In the genomic region with DNA sequence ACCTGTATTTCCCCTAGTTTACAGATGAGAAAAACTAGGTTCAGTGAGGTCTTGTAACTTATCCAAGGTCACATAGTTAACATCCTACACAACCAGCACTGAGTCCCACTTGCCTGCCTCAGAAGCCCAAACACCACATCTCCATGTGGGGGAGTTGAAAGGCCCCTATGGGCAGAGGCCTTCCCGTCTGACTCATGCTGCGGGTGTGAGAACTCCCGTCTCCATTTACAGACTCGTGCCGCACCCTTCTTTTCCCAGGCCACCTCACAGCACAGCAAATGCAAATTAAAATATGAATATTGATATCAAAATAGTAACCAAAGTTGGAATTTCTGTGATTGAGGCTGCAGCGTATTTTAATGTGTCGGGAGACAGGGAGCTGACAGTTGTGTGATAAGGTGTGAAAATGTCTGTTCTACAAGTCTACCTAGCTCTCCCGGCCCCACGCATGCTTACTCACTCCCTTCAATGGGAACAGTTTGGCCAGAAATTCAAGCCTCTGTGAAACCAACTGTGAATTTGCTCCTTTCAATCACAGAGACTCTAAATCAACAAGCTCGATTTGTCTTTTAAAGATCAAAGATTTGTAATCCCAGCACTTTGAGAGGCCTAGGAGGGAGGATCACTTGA, we compare ENCODE assay signal across 20 cellular contexts.
DNase-seq lines count a peak whose midpoint lies in the region; ATAC-seq and TF ChIP-seq lines count a peak whose summit lies in the region.
"Had no signal": no experiment of that assay in that cellular context is flagged by ENCODE, and none has a peak within 500 bp of the region (broad histone marks: within the 10 kb centered on the region; RNA-seq: fewer than 3 reads in every experiment).

No MANE protein-coding gene starts in this region.

- H3K36me3 Mint-ChIP-seq in activated CD8-positive, alpha-beta memory T cell treated with anti-CD3 and anti-CD28 coated beads, Interleukin-2, amount 10 ng/mL, durations not matched to agents 7 days and 5 days, result no peaks in the 10 kb centered on the region

- H3K27ac Mint-ChIP-seq in activated CD8-positive, alpha-beta memory T cell treated with anti-CD3 and anti-CD28 coated beads, Interleukin-2, amount 10 ng/mL, durations not matched to agents 7 days and 5 days, result no peak overlapping the region
- H3K27ac Mint-ChIP-seq: nephron had no signal

- no peaks in the 10 kb centered on the region for H3K9me3 ChIP-seq in spleen
- H3K9me3 ChIP-seq: BLaER1 treated with 17β-estradiol and CSF1 and Interleukin-3, amounts not matched to agents 10 nM and 100 nM had no signal

- no peak overlapping the region for H3K4me3 Mint-ChIP-seq in activated CD8-positive, alpha-beta memory T cell treated with anti-CD3 and anti-CD28 coated beads, Interleukin-2, amount 10 ng/mL, durations not matched to agents 7 days and 5 days
- H3K4me3 Mint-ChIP-seq: nephron had no signal

- no peak overlapping the region for H3K4me3 ChIP-seq in spleen
- H3K4me3 ChIP-seq: BLaER1 treated with 17β-estradiol and CSF1 and Interleukin-3, amounts not matched to agents 10 nM and 100 nM; lung; PC-9 had no signal

- CTCF ChIA-PET in activated CD8-positive, alpha-beta memory T cell treated with anti-CD3 and anti-CD28 coated beads, Interleukin-2, amount 10 ng/mL, durations not matched to agents 7 days and 5 days (lab: Charles Lee), result no interaction called here

- H3K4me1 ChIP-seq in foreskin keratinocyte, result no peaks in the 10 kb centered on the region
- H3K4me1 ChIP-seq in spleen, result no peaks in the 10 kb centered on the region

- H3K27me3 Mint-ChIP-seq in activated CD8-positive, alpha-beta memory T cell treated with anti-CD3 and anti-CD28 coated beads, Interleukin-2, amount 10 ng/mL, durations not matched to agents 7 days and 5 days, result no peaks in the 10 kb centered on the region

- 93 to 97% (median 95%) methylated on average over 10 of the region's 10 CpGs for WGBS in spleen, 5 donors

- no peaks in the 10 kb centered on the region for H3K9me3 Mint-ChIP-seq in activated CD8-positive, alpha-beta memory T cell treated with anti-CD3 and anti-CD28 coated beads, Interleukin-2, amount 10 ng/mL, durations not matched to agents 7 days and 5 days (ENCODE audit: low read depth)
- H3K9me3 Mint-ChIP-seq: nephron had no signal

- H3K36me3 ChIP-seq in spleen, result peaks cover 0 to 95% (median 10%) of the 10 kb centered on the region in 6 donors

- DNase-seq in activated CD8-positive, alpha-beta memory T cell treated with anti-CD3 and anti-CD28 coated beads, Interleukin-2, amount 50 U/mL, for 48 hours, result peak; percentile 34
- DNase-seq in activated CD8-positive, alpha-beta memory T cell treated with anti-CD3 and anti-CD28 coated beads, Interleukin-2, amount 10 ng/mL, durations not matched to agents 7 days and 5 days, result no peak
- peak; percentile 83 for DNase-seq in amniotic epithelial cell (ENCODE audit: low read depth)
- DNase-seq in foreskin keratinocyte, result no peak
- DNase-seq in spleen, result peak; percentile 14
- DNase-seq in nucleus accumbens (lab: John Stamatoyannopoulos, UW), result no peak
- DNase-seq: activated CD4-positive, alpha-beta T cell treated with anti-CD3 and anti-CD28 coated beads, Interleukin-2, amount 50 U/mL, for 48 hours; dermis blood vessel endothelial cell; DMS53; MV-4-11; NCI-H2081 treated with DMSO at 0.1 percent for 48 hours; PC-9; retina had no signal

- H3K4me1 Mint-ChIP-seq in activated CD8-positive, alpha-beta memory T cell treated with anti-CD3 and anti-CD28 coated beads, Interleukin-2, amount 10 ng/mL, durations not matched to agents 7 days and 5 days, result no peaks in the 10 kb centered on the region

- TF ChIP-seq POLR2A in spleen (IDR thresholded peaks at IDR 0.05), result no peak

- no peak for ATAC-seq in activated CD8-positive, alpha-beta memory T cell treated with anti-CD3 and anti-CD28 coated beads, Interleukin-2, amount 10 ng/mL, durations not matched to agents 7 days and 5 days
- peak; percentile 44 for ATAC-seq in foreskin keratinocyte
- ATAC-seq in HG03460 (IDR thresholded peaks at IDR 0.05; ENCODE audit: unreplicated experiment), result no peak
- ATAC-seq in GM21723 (IDR thresholded peaks at IDR 0.05; ENCODE audit: unreplicated experiment), result no peak
- ATAC-seq: HepG2 had no signal

- no peaks in the 10 kb centered on the region for H3K27me3 ChIP-seq in foreskin keratinocyte
- H3K27me3 ChIP-seq in spleen (replicated peaks in 1 of 7), result no peaks in the 10 kb centered on the region
- H3K27me3 ChIP-seq: BLaER1 treated with 17β-estradiol and CSF1 and Interleukin-3, amounts not matched to agents 10 nM and 100 nM had no signal

- TF ChIP-seq CTCF in foreskin keratinocyte (conservative IDR thresholded peaks at IDR 0.05) (no peak), spleen (IDR thresholded peaks at IDR 0.05 in 8 of 11, conservative IDR thresholded peaks at IDR 0.05 in 3 of 11) (no peak)

- H3K27ac ChIP-seq in foreskin keratinocyte (no peak overlapping the region), spleen (no peak overlapping the region)
- H3K27ac ChIP-seq: 22Rv1; BLaER1 treated with 17β-estradiol and CSF1 and Interleukin-3, amounts not matched to agents 10 nM and 100 nM; PC-9 had no signal

- intact Hi-C loops in spleen (cut with DNase I; ENCODE audit: low total_unique reads), result no loop called here

Comparison
In these comparisons a context has a peak if more than half of its experiments do, and no peak if none do; other contexts are left out.
1. DNase-seq: peak in activated CD8-positive, alpha-beta memory T cell treated with anti-CD3 and anti-CD28 coated beads, Interleukin-2, amount 50 U/mL, for 48 hours (single experiment), amniotic epithelial cell (single experiment) and spleen (single experiment); none in activated CD8-positive, alpha-beta memory T cell treated with anti-CD3 and anti-CD28 coated beads, Interleukin-2, amount 10 ng/mL, durations not matched to agents 7 days and 5 days (single experiment), foreskin keratinocyte (0 of 2) and nucleus accumbens (0 of 56).